8 cellular contexts compared by ENCODE assay signal in the genomic region with DNA sequence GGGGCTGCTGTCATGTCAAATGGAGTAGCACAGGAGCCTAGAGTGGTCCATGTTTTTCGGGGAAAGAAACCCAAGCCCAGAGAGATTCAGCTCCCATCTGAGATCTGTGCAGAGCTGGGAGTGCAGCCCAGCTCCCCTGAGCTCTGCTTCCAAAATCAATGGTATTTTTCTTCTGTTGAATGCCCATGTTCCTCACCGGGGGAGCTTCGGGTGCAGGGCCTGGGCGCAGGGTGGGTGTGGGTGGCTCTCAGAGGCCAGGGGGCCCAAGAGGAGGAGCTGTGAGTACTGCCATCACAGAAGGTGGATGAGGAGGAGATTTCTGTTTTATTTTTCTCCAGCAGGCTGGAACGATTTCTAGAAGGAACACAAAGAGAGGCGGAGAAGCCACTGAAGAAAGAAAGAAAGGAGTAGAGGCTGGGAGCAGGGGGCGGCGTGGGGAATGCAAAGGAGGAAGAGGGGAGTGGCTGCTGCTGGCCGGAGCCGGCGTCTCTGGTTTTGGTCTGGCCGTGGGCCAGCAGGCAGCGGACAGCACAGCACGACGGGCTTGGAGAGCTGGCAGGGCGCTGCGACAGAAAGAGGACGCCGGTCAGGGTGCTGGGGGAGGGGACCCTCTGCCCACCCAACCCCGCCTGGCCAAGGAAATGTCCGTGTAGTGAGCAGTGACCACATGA.
A peak's percentile ranks its signal among the peaks of the same experiment; 100 is the strongest.
DNase-seq lines count a peak whose midpoint lies in the region; ATAC-seq and TF ChIP-seq lines count a peak whose summit lies in the region.
"Had no signal": no experiment of that assay in that cellular context is flagged by ENCODE, and none has a peak within 500 bp of the region (broad histone marks: within the 10 kb centered on the region; RNA-seq: fewer than 3 reads in every experiment).

No MANE protein-coding gene starts in this region.

- 14% methylated on average over 14 of the region's 21 CpGs for WGBS in mammary epithelial cell (ENCODE audit: low coverage, missing lambda C conversion rate)
- WGBS in thyroid gland, 2 donors = 10 to 13% methylated on average over 21 of the region's 21 CpGs

- H3K9ac ChIP-seq in mammary epithelial cell (ENCODE audit: insufficient read depth, low read length) = no peak overlapping the region

- peak overlapping the region; percentile 61 for H2AFZ ChIP-seq in mammary epithelial cell (ENCODE audit: low read depth, low read length)

- TF ChIP-seq POLR2A in thyroid gland (IDR thresholded peaks at IDR 0.05) = no peak

- H3K36me3 ChIP-seq in mammary epithelial cell (ENCODE audit: insufficient read depth, low read length) (no peaks in the 10 kb centered on the region), left lung (no peaks in the 10 kb centered on the region), thyroid gland (no peaks in the 10 kb centered on the region)

- CTCF ChIA-PET in mammary epithelial cell (lab: Charles Lee; ENCODE audit: low non-redundant PET) = no interaction called here

- DNase-seq in LHCN-M2 (ENCODE audit: low read depth) (peak; percentile 70), mammary epithelial cell (peak; percentile 27), left lung (peak; percentile 78 to 88), thyroid gland (peak; percentile 85 to 88)
- DNase-seq: naive thymus-derived CD8-positive, alpha-beta T cell had no signal

- ATAC-seq in left lung (peak; percentile 81), GM18907 (IDR thresholded peaks at IDR 0.05; ENCODE audit: unreplicated experiment) (no peak), HG03196 (IDR thresholded peaks at IDR 0.05; ENCODE audit: unreplicated experiment) (no peak), HG03460 (IDR thresholded peaks at IDR 0.05; ENCODE audit: unreplicated experiment) (no peak)

- H3K4me1 ChIP-seq in mammary epithelial cell (ENCODE audit: insufficient read depth, low read length) (peaks cover 33% of the 10 kb centered on the region), left lung (peaks cover 6 to 13% of the 10 kb centered on the region in 2 donors), thyroid gland (peaks cover 28 to 40% of the 10 kb centered on the region in 2 donors)

- H3K9me3 ChIP-seq in mammary epithelial cell (replicated peaks; ENCODE audit: insufficient read depth, low read length) = no peaks in the 10 kb centered on the region
- no peaks in the 10 kb centered on the region for H3K9me3 ChIP-seq in left lung
- H3K9me3 ChIP-seq in thyroid gland = no peaks in the 10 kb centered on the region

- no peak overlapping the region for H3K27ac ChIP-seq in mammary epithelial cell (ENCODE audit: insufficient read depth, low read depth, low read length)
- no peak overlapping the region for H3K27ac ChIP-seq in left lung
- H3K27ac ChIP-seq in thyroid gland = peak overlapping the region; percentile 54 to 84 (median 68)

- TF ChIP-seq CTCF in mammary epithelial cell (conservative IDR thresholded peaks at IDR 0.05 in 1 of 2, IDR thresholded peaks at IDR 0.05 in 1 of 2; ENCODE audit: extremely low read depth in 1 of 2, insufficient read depth in 1 of 2, low read depth in 1 of 2, low read length in 2 of 2) (no peak), left lung (IDR thresholded peaks at IDR 0.05) (no peak), thyroid gland (IDR thresholded peaks at IDR 0.05) (no peak)

- in situ Hi-C loops in mammary epithelial cell (cut with MboI; ENCODE audit: low sequenced_read_pairs in 2 of 2) = no loop called here

- H3K4me3 ChIP-seq in mammary epithelial cell (replicated peaks in 1 of 3; ENCODE audit: insufficient read depth in 1 of 3, low read depth in 2 of 3, low read length in 3 of 3) (peak overlapping the region in 2 of 3 experiments; percentile 7 to 15), left lung (no peak overlapping the region), thyroid gland (replicated peaks in 1 of 3) (peak overlapping the region in 1 of 3 donors; percentile 4)

- H3K27me3 ChIP-seq in mammary epithelial cell (ENCODE audit: insufficient read depth, low read length) = no peaks in the 10 kb centered on the region
- no peaks in the 10 kb centered on the region for H3K27me3 ChIP-seq in left lung
- no peaks in the 10 kb centered on the region for H3K27me3 ChIP-seq in thyroid gland

- dilution Hi-C loops in mammary epithelial cell (cut with HindIII; ENCODE audit: low sequenced_read_pairs) = no loop called here

- no peaks in the 10 kb centered on the region for H4K20me1 ChIP-seq in mammary epithelial cell (ENCODE audit: insufficient read depth, low read length)

- H3K79me2 ChIP-seq in mammary epithelial cell (ENCODE audit: insufficient read depth, low read length) = no peaks in the 10 kb centered on the region

- intact Hi-C loops in mammary epithelial cell (cut with micrococcal nuclease) = no loop called here
- intact Hi-C loops in left lung (cut with DNase I) = no loop called here
- intact Hi-C loops in thyroid gland (cut with DNase I) = no loop called here

- no TSS peak for BruUV-seq in mammary epithelial cell (replicated peaks; lab: Mats Ljungman, UMichigan)

- peak overlapping the region; percentile 73 for H3K4me2 ChIP-seq in mammary epithelial cell (ENCODE audit: insufficient read depth, low read depth, low read length)

Comparison
In these comparisons a context has a peak if more than half of its experiments do, and no peak if none do; other contexts are left out.
1. DNase-seq: peak in every context shown above with its lines; median percentile 86 in thyroid gland; 83 in left lung; 70 in LHCN-M2; 27 in mammary epithelial cell.
2. H3K27ac ChIP-seq: peak in thyroid gland (3 of 3); none in mammary epithelial cell (single experiment) and left lung (0 of 2).
3. H3K4me3 ChIP-seq: peak in mammary epithelial cell (2 of 3); none in left lung (0 of 2).